In the genomic region with DNA sequence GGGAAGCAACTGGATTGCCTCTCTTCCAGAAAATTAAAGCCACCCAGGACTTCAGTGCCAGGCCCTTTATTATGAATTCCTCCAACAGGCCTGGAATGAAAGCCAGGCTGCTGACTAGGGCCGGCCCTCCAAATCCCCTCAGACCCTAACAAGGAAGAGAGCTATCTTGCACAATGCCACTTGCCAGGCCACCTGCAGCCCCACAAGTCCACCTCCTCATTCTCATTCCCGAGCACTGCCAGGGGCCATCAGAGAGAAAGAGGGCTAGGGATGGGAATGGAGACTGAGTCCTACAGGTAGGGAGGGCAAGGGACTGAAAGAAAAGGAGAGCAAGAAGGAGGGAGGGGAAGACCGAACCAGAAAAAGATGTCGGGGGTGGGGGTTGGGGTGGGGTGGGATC, we compare ENCODE assay signal across 24 cellular contexts.
DNase-seq lines count a peak whose midpoint lies in the region; ATAC-seq, FAIRE-seq and TF ChIP-seq lines count a peak whose summit lies in the region.
"Had no signal": no experiment of that assay in that cellular context is flagged by ENCODE, and none has a peak within 500 bp of the region (broad histone marks: within the 10 kb centered on the region; RNA-seq: fewer than 3 reads in every experiment).

No MANE protein-coding gene starts in this region.

- ATAC-seq in K562 = no peak
- no peak for ATAC-seq in gastrocnemius medialis
- ATAC-seq: left colon had no signal

- H3K27ac Mint-ChIP-seq in MCF 10A (ENCODE audit: low read depth, unreplicated experiment) = no peak overlapping the region

- peaks cover 42% of the 10 kb centered on the region for H3K4me1 Mint-ChIP-seq in MCF 10A (ENCODE audit: insufficient read depth, unreplicated experiment)

- H4K20me1 ChIP-seq in K562 (replicated peaks; ENCODE audit: control insufficient read depth, insufficient read depth, low read length) = no peaks in the 10 kb centered on the region

- no peak overlapping the region for H3K4me3 Mint-ChIP-seq in MCF 10A (ENCODE audit: unreplicated experiment)

- no TSS peak for BruUV-seq in MCF 10A (replicated peaks; lab: Mats Ljungman, UMichigan)
- no TSS peak for BruUV-seq in K562 (replicated peaks; lab: Mats Ljungman, UMichigan)

- H3K9me3 Mint-ChIP-seq in MCF 10A (ENCODE audit: unreplicated experiment) = no peaks in the 10 kb centered on the region

- H3K36me3 ChIP-seq in breast epithelium (no peaks in the 10 kb centered on the region), K562 (ENCODE audit: control insufficient read depth, insufficient read depth, low read length) (no peaks in the 10 kb centered on the region), mesodermal cell (ENCODE audit: control insufficient read depth, insufficient read depth, low read length) (no peaks in the 10 kb centered on the region), vagina (no peaks in the 10 kb centered on the region), gastrocnemius medialis (no peaks in the 10 kb centered on the region)
- H3K36me3 ChIP-seq: brain microvascular endothelial cell had no signal

- no peaks in the 10 kb centered on the region for H3K36me3 Mint-ChIP-seq in MCF 10A (ENCODE audit: insufficient read depth, unreplicated experiment)

- no peaks in the 10 kb centered on the region for H3K9me1 ChIP-seq in K562 (ENCODE audit: control insufficient read depth, insufficient read depth, low read length)

- 87% methylated on average over 3 of the region's 4 CpGs for WGBS in K562 (ENCODE audit: insufficient coverage, low coverage, missing lambda C conversion rate)
- WGBS in mesodermal cell (ENCODE audit: insufficient coverage in 2 of 2), 2 experiments = 78 to 85% methylated on average over 2 to 3 of the region's 4 CpGs

- CTCF ChIA-PET in MCF 10A (lab: Yijun Ruan, JAX) = interaction anchor here (1.0 to 1.2 kb wide), 2 partner anchors 34 to 244 kb away, joined by 3 read pairs; no protein-coding TSS in a partner anchor
- CTCF ChIA-PET in K562 (lab: Yijun Ruan, JAX; ENCODE audit: low intra/inter-chr PET ratio) = no interaction called here

- no peak overlapping the region for H3K4me2 ChIP-seq in K562 (ENCODE audit: insufficient read depth, low read length)

- DNase-seq in breast epithelium (ENCODE audit: low spot score in 2 of 2) (no peak), MCF 10A (ENCODE audit: unreplicated experiment) (no peak), K562 (ENCODE audit: extremely low read depth in 1 of 4, low spot score in 3 of 4) (no peak), vagina (ENCODE audit: extremely low spot score in 2 of 2) (no peak), HTR-8/SVneo (ENCODE audit: insufficient read length, low spot score) (no peak), gastrocnemius medialis (no peak), NCI-H1092 (lab: John Stamatoyannopoulos, UW) (no peak)
- DNase-seq: activated CD8-positive, alpha-beta memory T cell treated with anti-CD3 and anti-CD28 coated beads, Interleukin-2, amount 50 U/mL, for 48 hours; activated effector memory CD4-positive, alpha-beta T cell treated with anti-CD3 and anti-CD28 coated beads, Interleukin-2, amount 50 U/mL, for 16 hours; COR-L47; cortex of kidney; NCI-H1417 treated with DMSO at 0.1 percent for 48 hours; NCI-H2107; NCI-H524; stimulated activated CD4-positive, alpha-beta T cell treated with anti-CD3 and anti-CD28 coated beads, Interleukin-2, amount 100 ng/mL, for 48 hours; stimulated activated naive CD4-positive, alpha-beta T cell; testis had no signal

- no peak for TF ChIP-seq POLR2A in breast epithelium (IDR thresholded peaks at IDR 0.05)
- no peak for TF ChIP-seq POLR2A in K562 (conservative IDR thresholded peaks at IDR 0.05)
- TF ChIP-seq POLR2A in vagina (IDR thresholded peaks at IDR 0.05) = no peak
- TF ChIP-seq POLR2A in gastrocnemius medialis (IDR thresholded peaks at IDR 0.05) = no peak

- H3K4me3 ChIP-seq in breast epithelium = no peak overlapping the region
- H3K4me3 ChIP-seq in K562 = no peak overlapping the region
- H3K4me3 ChIP-seq in mesodermal cell (ENCODE audit: extremely low read depth, insufficient read depth, low read length, poor library complexity, severe bottlenecking) = no peak overlapping the region
- H3K4me3 ChIP-seq in vagina = no peak overlapping the region
- H3K4me3 ChIP-seq in gastrocnemius medialis = no peak overlapping the region
- H3K4me3 ChIP-seq: psoas muscle, skin epidermis, testis had no signal

- intact Hi-C loops in breast epithelium (cut with DNase I; ENCODE audit: low total_unique reads) (loop anchor here (1.0 kb wide), 1 partner anchor 25 kb away; no protein-coding TSS in a partner anchor), MCF 10A (cut with micrococcal nuclease) (no loop called here), K562 (cut with micrococcal nuclease) (no loop called here), vagina (cut with DNase I) (no loop called here), gastrocnemius medialis (cut with DNase I; ENCODE audit: low total_unique reads) (loop anchor here (10.0 kb wide), 1 partner anchor 186 kb away; no protein-coding TSS in a partner anchor)

- H3K27me3 Mint-ChIP-seq in MCF 10A (ENCODE audit: insufficient read depth, unreplicated experiment) = no peaks in the 10 kb centered on the region

- TF ChIP-seq CTCF in breast epithelium (IDR thresholded peaks at IDR 0.05) = no peak
- TF ChIP-seq CTCF in MCF 10A (IDR thresholded peaks at IDR 0.05; ENCODE audit: unreplicated experiment) = no peak
- TF ChIP-seq CTCF in K562 (IDR thresholded peaks at IDR 0.05 in 2 of 3, conservative IDR thresholded peaks at IDR 0.05 in 1 of 3; ENCODE audit: insufficient read depth in 2 of 3, low read depth in 1 of 3, low read length in 3 of 3) = no peak
- no peak for TF ChIP-seq CTCF in vagina (IDR thresholded peaks at IDR 0.05)
- no peak for TF ChIP-seq CTCF in gastrocnemius medialis (IDR thresholded peaks at IDR 0.05 in 4 of 5, conservative IDR thresholded peaks at IDR 0.05 in 1 of 5)

- H2AFZ ChIP-seq in K562 (ENCODE audit: low read depth, low read length) = peak overlapping the region; percentile 15

- no peaks in the 10 kb centered on the region for H3K27me3 ChIP-seq in breast epithelium
- H3K27me3 ChIP-seq in K562 (ENCODE audit: control insufficient read depth in 2 of 2, insufficient read depth in 2 of 2, low read length in 2 of 2) = no peaks in the 10 kb centered on the region; a peak in 1 of 5 replicates
- no peaks in the 10 kb centered on the region for H3K27me3 ChIP-seq in vagina
- H3K27me3 ChIP-seq in gastrocnemius medialis = no peaks in the 10 kb centered on the region
- H3K27me3 ChIP-seq: brain microvascular endothelial cell, testis had no signal

- FAIRE-seq in K562 (lab: Jason Lieb, UNC) = no peak
- no peak for FAIRE-seq in HTR-8/SVneo (lab: Jason Lieb, UNC)
- FAIRE-seq: endometrium had no signal

- POLR2A ChIA-PET in MCF 10A (lab: Yijun Ruan, JAX) = interaction anchor here (1.2 to 1.3 kb wide), 3 partner anchors 9 to 69 kb away, joined by 3 to 4 read pairs (median 4); no protein-coding TSS in a partner anchor
- POLR2A ChIA-PET in K562 (lab: Yijun Ruan, JAX) = interaction anchor here (1.0 to 1.6 kb wide), 3 partner anchors 9 to 254 kb away, joined by 4 to 5 read pairs (median 4); no protein-coding TSS in a partner anchor

- H3K27ac ChIP-seq in breast epithelium (peak overlapping the region; percentile 79 to 80), K562 (ENCODE audit: extremely low read depth, low read depth, low read length) (peak overlapping the region; percentile 37; the same call in 2 of the 3 replicates), mesodermal cell (ENCODE audit: low read depth, low read length, severe bottlenecking) (peak overlapping the region; percentile 92), vagina (peak overlapping the region; percentile 80), gastrocnemius medialis (no peak overlapping the region)
- H3K27ac ChIP-seq: HL-60, psoas muscle, testis had no signal

- no peak for TF ChIP-seq RAD21 in K562 (CRISPR knock-in tag; conservative IDR thresholded peaks at IDR 0.05 in 1 of 2, IDR thresholded peaks at IDR 0.05 in 1 of 2)

- in situ Hi-C loops in K562 (cut with MboI) (no loop called here), gastrocnemius medialis (cut with MboI; ENCODE audit: low sequenced_read_pairs in 4 of 4) (no loop called here)

- peak overlapping the region; percentile 13 to 53; a peak in 2 of 4 replicates for H3K9ac ChIP-seq in K562 (ENCODE audit: insufficient read depth in 1 of 2, low read depth in 2 of 2, low read length in 2 of 2)

- no peaks in the 10 kb centered on the region for H3K79me2 ChIP-seq in K562 (ENCODE audit: control insufficient read depth, insufficient read depth, low read length)

- TF ChIP-seq EP300 in K562 (IDR thresholded peaks at IDR 0.05; ENCODE audit: low read length) = no peak

- H3K9me3 ChIP-seq in breast epithelium (no peaks in the 10 kb centered on the region), K562 (replicated peaks; ENCODE audit: control insufficient read depth, insufficient read depth, low read depth, low read length) (peaks cover 1% of the 10 kb centered on the region; the same call in 1 of the 2 replicates), mesodermal cell (ENCODE audit: control insufficient read depth, low read length) (no peaks in the 10 kb centered on the region), vagina (no peaks in the 10 kb centered on the region), gastrocnemius medialis (no peaks in the 10 kb centered on the region)
- H3K9me3 ChIP-seq: psoas muscle, testis had no signal

- peaks cover 9 to 36% of the 10 kb centered on the region in 2 donors for H3K4me1 ChIP-seq in breast epithelium
- H3K4me1 ChIP-seq in K562 (replicated peaks in 1 of 2; ENCODE audit: control insufficient read depth in 2 of 2, insufficient read depth in 2 of 2, low read length in 2 of 2) = peaks cover 40 to 48% of the 10 kb centered on the region in 2 experiments
- H3K4me1 ChIP-seq in mesodermal cell (ENCODE audit: control insufficient read depth, insufficient read depth, low read length, poor library complexity, severe bottlenecking) = peaks cover 42% of the 10 kb centered on the region
- peaks cover 24% of the 10 kb centered on the region for H3K4me1 ChIP-seq in vagina
- H3K4me1 ChIP-seq in gastrocnemius medialis = peaks cover 8 to 20% of the 10 kb centered on the region in 2 donors

TF ChIP-seq in K562, 482 proteins besides CTCF, POLR2A, EP300 and RAD21 (continues in another document):
- TF ChIP-seq NCOA2 (IDR thresholded peaks at IDR 0.05; ENCODE audit: partially characterized antibody in 2 of 2) = no peak

Comparison
In these comparisons a context has a peak if more than half of its experiments do, and no peak if none do; other contexts are left out.
1. intact Hi-C loops: an anchor here in breast epithelium (1.0 kb wide) and gastrocnemius medialis (10.0 kb wide); none called in MCF 10A, K562 and vagina.
2. H3K27ac ChIP-seq: peak in breast epithelium (2 of 2), K562 (single experiment), mesodermal cell (single experiment) and vagina (single experiment); none in gastrocnemius medialis (0 of 4).